Comparison of ENCODE assay signal across 36 cellular contexts in genomic region chr13:98690348-98691041, GRCh38.
"Had no signal": no experiment of that assay in that cellular context is flagged by ENCODE, and none has a peak within 500 bp of the region (broad histone marks: within the 10 kb centered on the region; RNA-seq: fewer than 3 reads in every experiment).

No MANE protein-coding gene starts in this region.

- H3K36me3 Mint-ChIP-seq: activated CD8-positive, alpha-beta memory T cell treated with anti-CD3 and anti-CD28 coated beads, Interleukin-2, amount 10 ng/mL, durations not matched to agents 7 days and 5 days; activated naive CD4-positive, alpha-beta T cell treated with anti-CD3 and anti-CD28 coated beads, Interleukin-2, amount 50 U/mL, for 72 hours had no signal

- H3K9me3 Mint-ChIP-seq: activated B cell treated with CpG ODN at 0.5 μM for 24 hours; activated CD4-positive, alpha-beta memory T cell treated with anti-CD3 and anti-CD28 coated beads, Interleukin-2, amount 10 ng/mL, durations not matched to agents 7 days and 5 days; activated naive CD4-positive, alpha-beta T cell treated with anti-CD3 and anti-CD28 coated beads, Interleukin-2, amount 50 U/mL, for 72 hours; activated T-cell treated with anti-CD3 and anti-CD28 coated beads, Interleukin-2, amount 50 U/mL, for 72 hours; activated T-helper 17 cell treated with anti-CD3 and anti-CD28 coated beads, Interleukin-2, amount 50 U/mL, for 72 hours had no signal

- H3K9ac ChIP-seq: KMS-11 had no signal

- H3K4me2 ChIP-seq: KMS-11 had no signal

- H3K4me3 Mint-ChIP-seq: activated B cell treated with CpG ODN at 0.5 μM for 24 hours; activated CD4-positive, alpha-beta memory T cell treated with anti-CD3 and anti-CD28 coated beads, Interleukin-2, amount 10 ng/mL, durations not matched to agents 7 days and 5 days; activated CD8-positive, alpha-beta memory T cell treated with anti-CD3 and anti-CD28 coated beads, Interleukin-2, amount 10 ng/mL, durations not matched to agents 7 days and 5 days; activated T-cell treated with anti-CD3 and anti-CD28 coated beads, Interleukin-2, amount 50 U/mL, for 72 hours; activated T-helper 17 cell treated with anti-CD3 and anti-CD28 coated beads, Interleukin-2, amount 50 U/mL, for 72 hours had no signal

- H3K27ac ChIP-seq: adrenal gland, body of pancreas, breast epithelium, KMS-11, Peyer's patch, SJSA1, VCaP had no signal

- H3K27ac Mint-ChIP-seq: activated B cell treated with CpG ODN at 0.5 μM for 24 hours; activated CD4-positive, alpha-beta memory T cell treated with anti-CD3 and anti-CD28 coated beads, Interleukin-2, amount 10 ng/mL, durations not matched to agents 7 days and 5 days; activated CD8-positive, alpha-beta memory T cell treated with anti-CD3 and anti-CD28 coated beads, Interleukin-2, amount 10 ng/mL, durations not matched to agents 7 days and 5 days; activated T-cell treated with anti-CD3 and anti-CD28 coated beads, Interleukin-2, amount 50 U/mL, for 72 hours; activated T-helper 17 cell treated with anti-CD3 and anti-CD28 coated beads, Interleukin-2, amount 50 U/mL, for 72 hours had no signal

- H3K36me3 ChIP-seq: adrenal gland, breast epithelium, SJSA1 had no signal

- H3K27me3 Mint-ChIP-seq: activated B cell treated with CpG ODN at 0.5 μM for 24 hours had no signal

- H3K27me3 ChIP-seq: adrenal gland, body of pancreas, breast epithelium, Peyer's patch had no signal

- ATAC-seq: activated CD8-positive, alpha-beta memory T cell treated with anti-CD3 and anti-CD28 coated beads, Interleukin-2, amount 10 ng/mL, durations not matched to agents 7 days and 5 days; activated naive CD4-positive, alpha-beta T cell treated with anti-CD3 and anti-CD28 coated beads, Interleukin-2, amount 50 U/mL, for 72 hours; activated T-cell treated with anti-CD3 and anti-CD28 coated beads, Interleukin-2, amount 50 U/mL, for 72 hours; activated T-helper 17 cell treated with anti-CD3 and anti-CD28 coated beads, Interleukin-2, amount 50 U/mL, for 72 hours; body of pancreas; PC-3 had no signal

- H3K4me3 ChIP-seq: adrenal gland, body of pancreas, breast epithelium, Peyer's patch, SJSA1 had no signal

- H3K9me3 ChIP-seq: adrenal gland, body of pancreas, breast epithelium, Peyer's patch, SJSA1 had no signal

- H3K4me1 ChIP-seq: adrenal gland, body of pancreas, breast epithelium, Peyer's patch, SJSA1 had no signal

- DNase-seq: activated B cell treated with CpG ODN at 0.5 μM for 24 hours; activated CD4-positive, alpha-beta memory T cell treated with anti-CD3 and anti-CD28 coated beads, Interleukin-2, amount 10 ng/mL, durations not matched to agents 7 days and 5 days; activated CD4-positive, alpha-beta T cell treated with anti-CD3 and anti-CD28 coated beads for 48 hours; activated CD4-positive, CD25-positive, alpha-beta regulatory T cell treated with anti-CD3 and anti-CD28 coated beads, Interleukin-2, amount 50 U/mL, for 72 hours; activated CD8-positive, alpha-beta memory T cell treated with anti-CD3 and anti-CD28 coated beads for 24 hours; activated CD8-positive, alpha-beta memory T cell treated with anti-CD3 and anti-CD28 coated beads, Interleukin-2, amount 10 ng/mL, durations not matched to agents 7 days and 5 days; activated CD8-positive, alpha-beta memory T cell treated with anti-CD3 and anti-CD28 coated beads, Interleukin-2, amount 50 U/mL, for 48 hours; activated effector memory CD4-positive, alpha-beta T cell treated with anti-CD3 and anti-CD28 coated beads, Interleukin-2, amount 50 U/mL, for 16 hours; activated naive CD4-positive, alpha-beta T cell; activated T-cell treated with anti-CD3 and anti-CD28 coated beads, Interleukin-2, amount 50 U/mL, for 1 hour; activated T-cell treated with anti-CD3 and anti-CD28 coated beads, Interleukin-2, amount 50 U/mL, for 72 hours; adrenal gland; body of pancreas; caudate nucleus; cerebellar nuclear complex; NCI-H1092 treated with DMSO at 0.1 percent for 48 hours; NCI-H1930; NCI-H2081 treated with DMSO at 0.1 percent for 48 hours; NCI-H510A; NCI-H526; NCI-H748 treated with DMSO at 0.1 percent for 48 hours; NK-92 treated with Interleukin-12 subunit alpha and Interleukin-12 subunit beta, amount 100 ng/mL, for 24 hours; PC-3; Peyer's patch; RPMI8226; SHP77 treated with DMSO at 0.1 percent for 48 hours; SW 1271; T-helper 1 cell; T-helper 2 cell; T-helper 9 cell had no signal

- H3K4me1 Mint-ChIP-seq: activated B cell treated with CpG ODN at 0.5 μM for 24 hours; activated CD4-positive, alpha-beta memory T cell treated with anti-CD3 and anti-CD28 coated beads, Interleukin-2, amount 10 ng/mL, durations not matched to agents 7 days and 5 days; activated CD8-positive, alpha-beta memory T cell treated with anti-CD3 and anti-CD28 coated beads, Interleukin-2, amount 10 ng/mL, durations not matched to agents 7 days and 5 days; activated T-helper 17 cell treated with anti-CD3 and anti-CD28 coated beads, Interleukin-2, amount 50 U/mL, for 72 hours had no signal
